In genomic region chr11:13966486-13966885, GRCh38 we compare ENCODE assay signal across 1 cellular context.
TF ChIP-seq lines count a peak whose summit lies in the region.

No MANE protein-coding gene starts in this region.

TF ChIP-seq in GM23338, 12 proteins besides CTCF, POLR2A, EP300 and RAD21 (continued from another document):
- TF ChIP-seq ZNF462 (CRISPR knock-in tag; IDR thresholded peaks at IDR 0.05) (no peak), JUNB (IDR thresholded peaks at IDR 0.05; ENCODE audit: unreplicated experiment) (no peak), NANOG (IDR thresholded peaks at IDR 0.05; ENCODE audit: borderline replicate concordance) (no peak)
TF ChIP-seq in GM23338: peak in this region for 0.
